1 cellular context compared by ENCODE assay signal in the genomic region with DNA sequence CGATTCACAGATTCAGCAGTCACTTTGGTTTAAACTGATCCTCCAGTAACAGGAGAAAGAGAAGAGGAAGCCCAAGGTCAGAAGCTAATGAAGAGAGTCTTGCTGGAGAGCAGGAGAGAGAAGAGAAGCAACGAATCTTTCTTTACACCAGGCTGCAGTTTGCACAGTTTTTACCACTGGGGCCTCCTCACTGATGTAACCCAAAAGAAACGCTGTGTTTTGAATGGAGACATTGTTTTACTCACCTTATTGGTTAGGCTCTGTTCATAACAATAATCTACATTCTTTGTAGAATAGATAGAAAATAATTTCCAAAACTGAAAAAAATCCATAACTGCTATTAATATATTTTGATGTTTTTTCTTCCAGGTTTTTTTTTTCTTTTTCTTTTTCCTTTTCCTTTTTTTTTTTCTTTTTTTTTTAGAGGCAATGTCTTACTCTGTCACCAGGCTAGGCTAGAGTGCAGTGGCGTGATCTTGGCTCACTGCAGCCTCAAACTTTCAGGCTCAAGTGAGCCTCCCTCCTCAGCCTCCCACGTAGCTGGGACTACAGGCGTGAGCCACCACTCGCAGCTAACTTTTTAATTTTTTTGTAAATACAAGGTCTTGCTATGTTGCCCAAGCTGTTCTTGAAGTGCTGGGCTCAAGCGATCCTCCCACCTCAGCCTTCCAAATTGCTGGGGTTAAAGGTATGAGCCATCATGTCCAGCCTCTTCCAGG.
TF ChIP-seq lines count a peak whose summit lies in the region.

No MANE protein-coding gene starts in this region.

TF ChIP-seq in IMR-90, 13 proteins besides CTCF, POLR2A, EP300 and RAD21 (continued from another document):
- TF ChIP-seq MXI1 (IDR thresholded peaks at IDR 0.05; ENCODE audit: borderline replicate concordance, low read depth, low read length) (no peak), CEBPB (IDR thresholded peaks at IDR 0.05; ENCODE audit: low read depth, low read length) (no peak), MAZ (IDR thresholded peaks at IDR 0.05; ENCODE audit: borderline replicate concordance, low read depth, low read length) (no peak), USF2 (IDR thresholded peaks at IDR 0.05; ENCODE audit: low read depth, low read length) (no peak), BHLHE40 (IDR thresholded peaks at IDR 0.05; ENCODE audit: low read depth, low read length) (no peak), FOS (IDR thresholded peaks at IDR 0.05; ENCODE audit: low read depth, low read length) (no peak)
TF ChIP-seq in IMR-90: peak in this region for 0.
